In genomic region chr17:63086483-63087185, GRCh38 we compare ENCODE assay signal across 17 cellular contexts.
"Had no signal": no experiment of that assay in that cellular context is flagged by ENCODE, and none has a peak within 500 bp of the region (broad histone marks: within the 10 kb centered on the region; RNA-seq: fewer than 3 reads in every experiment).

No MANE protein-coding gene starts in this region.

- H3K4me2 ChIP-seq: hepatocyte, neural progenitor cell had no signal

- H3K4me3 Mint-ChIP-seq: activated CD4-positive, alpha-beta T cell treated with anti-CD3 and anti-CD28 coated beads, Interleukin-2, amount 10 ng/mL, durations not matched to agents 7 days and 5 days; activated naive CD8-positive, alpha-beta T cell treated with anti-CD3 and anti-CD28 coated beads for 36 hours; activated T-helper 1 cell treated with anti-CD3 and anti-CD28 coated beads, Interleukin-12 subunit alpha, Interleukin-12 subunit beta, Interleukin-2, Interleukin-4 antibody, amounts not matched to agents 30 ng/mL and 10 ng/mL and 1 ng/mL, durations not matched to agents 14 hours and 24 hours and 36 hours; dendritic cell treated with granulocyte-macrophage colony-stimulating factor and Interleukin-4, amounts not matched to agents 40 ng/mL and 50 ng/mL, for 4 days; neural progenitor cell; stimulated activated memory B cell treated with anti-CD40 and anti-IgM and Interleukin-4, amounts not matched to agents 10 μg/mL and 1 μg/mL and 100 μg/mL, for 72 hours had no signal

- H3K4me1 Mint-ChIP-seq: activated CD4-positive, alpha-beta T cell treated with anti-CD3 and anti-CD28 coated beads, Interleukin-2, amount 10 ng/mL, durations not matched to agents 7 days and 5 days; activated naive CD8-positive, alpha-beta T cell treated with anti-CD3 and anti-CD28 coated beads for 36 hours; neural progenitor cell; stimulated activated memory B cell treated with anti-CD40 and anti-IgM and Interleukin-4, amounts not matched to agents 10 μg/mL and 1 μg/mL and 100 μg/mL, for 72 hours had no signal

- H3K9ac ChIP-seq: neural progenitor cell had no signal

- H3K36me3 Mint-ChIP-seq: neural progenitor cell had no signal

- DNase-seq: activated CD4-positive, alpha-beta T cell treated with anti-CD3 and anti-CD28 coated beads, Interleukin-2, amount 10 ng/mL, durations not matched to agents 7 days and 5 days; activated CD8-positive, alpha-beta memory T cell treated with anti-CD3 and anti-CD28 coated beads for 24 hours; activated naive CD8-positive, alpha-beta T cell treated with anti-CD3 and anti-CD28 coated beads for 36 hours; effector memory CD4-positive, alpha-beta T cell; erythroblast; islet precursor cell; midbrain; sigmoid colon; stimulated activated CD4-positive, alpha-beta T cell treated with anti-CD3 and anti-CD28 coated beads, Interleukin-12 subunit alpha, Interleukin-12 subunit beta, amount 100 ng/mL, for 4 hours; stimulated activated CD4-positive, alpha-beta T cell treated with anti-CD3 and anti-CD28 coated beads, Interleukin-2, amount 100 ng/mL, for 24 hours; thyroid gland had no signal

- H3K27ac ChIP-seq: breast epithelium, hepatocyte, neural progenitor cell, sigmoid colon, thyroid gland had no signal

- H3K27ac Mint-ChIP-seq: activated CD4-positive, alpha-beta T cell treated with anti-CD3 and anti-CD28 coated beads, Interleukin-2, amount 10 ng/mL, durations not matched to agents 7 days and 5 days; activated naive CD8-positive, alpha-beta T cell treated with anti-CD3 and anti-CD28 coated beads for 36 hours; activated T-helper 1 cell treated with anti-CD3 and anti-CD28 coated beads, Interleukin-12 subunit alpha, Interleukin-12 subunit beta, Interleukin-2, Interleukin-4 antibody, amounts not matched to agents 30 ng/mL and 10 ng/mL and 1 ng/mL, durations not matched to agents 14 hours and 24 hours and 36 hours; dendritic cell treated with granulocyte-macrophage colony-stimulating factor and Interleukin-4, amounts not matched to agents 40 ng/mL and 50 ng/mL, for 4 days; neural progenitor cell; stimulated activated memory B cell treated with anti-CD40 and anti-IgM and Interleukin-4, amounts not matched to agents 10 μg/mL and 1 μg/mL and 100 μg/mL, for 72 hours had no signal

- H3K9me3 ChIP-seq: breast epithelium, sigmoid colon, thyroid gland had no signal

- H3K27me3 ChIP-seq: breast epithelium, hepatocyte, neural progenitor cell, sigmoid colon, thyroid gland had no signal

- H3K27me3 Mint-ChIP-seq: activated CD4-positive, alpha-beta T cell treated with anti-CD3 and anti-CD28 coated beads, Interleukin-2, amount 10 ng/mL, durations not matched to agents 7 days and 5 days; activated naive CD8-positive, alpha-beta T cell treated with anti-CD3 and anti-CD28 coated beads for 36 hours; dendritic cell treated with granulocyte-macrophage colony-stimulating factor and Interleukin-4, amounts not matched to agents 40 ng/mL and 50 ng/mL, for 4 days; stimulated activated memory B cell treated with anti-CD40 and anti-IgM and Interleukin-4, amounts not matched to agents 10 μg/mL and 1 μg/mL and 100 μg/mL, for 72 hours had no signal

- H3K4me1 ChIP-seq: breast epithelium, neural progenitor cell, sigmoid colon, thyroid gland had no signal

- H3K36me3 ChIP-seq: breast epithelium, neural progenitor cell, sigmoid colon, thyroid gland had no signal

- H3K4me3 ChIP-seq: breast epithelium, hepatocyte, neural progenitor cell, sigmoid colon, thyroid gland had no signal

- ATAC-seq: stimulated activated memory B cell treated with anti-CD40 and anti-IgM and Interleukin-4, amounts not matched to agents 10 μg/mL and 1 μg/mL and 100 μg/mL, for 72 hours had no signal

- H2AFZ ChIP-seq: hepatocyte, neural progenitor cell had no signal
